1 cellular context compared by ENCODE assay signal in genomic region chr3:50248387-50248786, GRCh38.
TF ChIP-seq lines count a peak whose summit lies in the region.

No MANE protein-coding gene starts in this region.

TF ChIP-seq in endothelial cell of umbilical vein, 7 proteins besides CTCF, POLR2A, EP300 and RAD21 (continued from another document):
- no peak for TF ChIP-seq GATA2 (IDR thresholded peaks at IDR 0.05; ENCODE audit: insufficient read depth, insufficient read length, low read depth, low read length)
- peak; percentile 54 for TF ChIP-seq POLR2AphosphoS5 (IDR thresholded peaks at IDR 0.05; ENCODE audit: insufficient read depth, low read depth, low read length)
- TF ChIP-seq FOS (IDR thresholded peaks at IDR 0.05; ENCODE audit: borderline replicate concordance, insufficient read depth, low read length): peak; percentile 79
- no peak for TF ChIP-seq MAX (IDR thresholded peaks at IDR 0.05; ENCODE audit: insufficient read depth, insufficient read length)
- peak; percentile 57 for TF ChIP-seq MYC (IDR thresholded peaks at IDR 0.05; ENCODE audit: low read depth, low read length)
- TF ChIP-seq EZH2 (IDR thresholded peaks at IDR 0.05; ENCODE audit: borderline replicate concordance, low read depth, low read length, severe bottlenecking): no peak
TF ChIP-seq in endothelial cell of umbilical vein: peak in this region for 4.
